1 cellular context compared by ENCODE assay signal in the genomic region with DNA sequence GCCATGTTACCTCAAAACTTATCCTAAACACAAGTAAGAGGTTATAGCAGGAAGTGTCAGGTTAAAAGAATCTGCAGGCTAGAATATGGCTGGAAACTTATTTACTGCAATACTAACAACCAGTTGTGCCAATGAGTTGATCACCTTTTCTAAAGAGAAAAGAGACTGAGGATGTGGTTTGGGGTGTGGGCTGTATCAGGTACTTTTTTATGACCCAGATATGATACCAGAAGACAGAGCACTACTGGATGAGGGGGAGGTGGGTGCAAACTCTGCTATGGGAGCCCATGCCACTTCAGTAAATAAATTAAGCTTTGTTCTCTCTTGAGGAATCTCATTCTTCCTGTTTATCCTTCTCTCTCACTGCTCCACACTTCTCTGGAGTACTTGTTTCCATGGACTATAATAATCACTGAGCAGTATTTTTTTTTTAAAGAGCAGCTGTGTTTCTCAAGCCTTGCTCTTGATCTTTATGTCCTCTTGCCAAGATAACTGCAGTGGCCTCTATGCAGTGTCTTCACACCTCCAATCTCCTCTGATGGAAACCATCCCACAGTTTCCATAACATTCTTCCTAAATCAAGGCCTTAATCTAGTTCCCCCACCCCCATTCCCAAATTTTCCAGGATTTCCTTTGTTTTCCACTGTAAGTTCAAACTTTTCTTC.
TF ChIP-seq lines count a peak whose summit lies in the region.

No MANE protein-coding gene starts in this region.

TF ChIP-seq in WTC11, 78 proteins besides CTCF, POLR2A, EP300 and RAD21 (continued from another document):
- no peak for TF ChIP-seq IRF1 (CRISPR knock-in tag; IDR thresholded peaks at IDR 0.05)
- TF ChIP-seq, protein P1, sequence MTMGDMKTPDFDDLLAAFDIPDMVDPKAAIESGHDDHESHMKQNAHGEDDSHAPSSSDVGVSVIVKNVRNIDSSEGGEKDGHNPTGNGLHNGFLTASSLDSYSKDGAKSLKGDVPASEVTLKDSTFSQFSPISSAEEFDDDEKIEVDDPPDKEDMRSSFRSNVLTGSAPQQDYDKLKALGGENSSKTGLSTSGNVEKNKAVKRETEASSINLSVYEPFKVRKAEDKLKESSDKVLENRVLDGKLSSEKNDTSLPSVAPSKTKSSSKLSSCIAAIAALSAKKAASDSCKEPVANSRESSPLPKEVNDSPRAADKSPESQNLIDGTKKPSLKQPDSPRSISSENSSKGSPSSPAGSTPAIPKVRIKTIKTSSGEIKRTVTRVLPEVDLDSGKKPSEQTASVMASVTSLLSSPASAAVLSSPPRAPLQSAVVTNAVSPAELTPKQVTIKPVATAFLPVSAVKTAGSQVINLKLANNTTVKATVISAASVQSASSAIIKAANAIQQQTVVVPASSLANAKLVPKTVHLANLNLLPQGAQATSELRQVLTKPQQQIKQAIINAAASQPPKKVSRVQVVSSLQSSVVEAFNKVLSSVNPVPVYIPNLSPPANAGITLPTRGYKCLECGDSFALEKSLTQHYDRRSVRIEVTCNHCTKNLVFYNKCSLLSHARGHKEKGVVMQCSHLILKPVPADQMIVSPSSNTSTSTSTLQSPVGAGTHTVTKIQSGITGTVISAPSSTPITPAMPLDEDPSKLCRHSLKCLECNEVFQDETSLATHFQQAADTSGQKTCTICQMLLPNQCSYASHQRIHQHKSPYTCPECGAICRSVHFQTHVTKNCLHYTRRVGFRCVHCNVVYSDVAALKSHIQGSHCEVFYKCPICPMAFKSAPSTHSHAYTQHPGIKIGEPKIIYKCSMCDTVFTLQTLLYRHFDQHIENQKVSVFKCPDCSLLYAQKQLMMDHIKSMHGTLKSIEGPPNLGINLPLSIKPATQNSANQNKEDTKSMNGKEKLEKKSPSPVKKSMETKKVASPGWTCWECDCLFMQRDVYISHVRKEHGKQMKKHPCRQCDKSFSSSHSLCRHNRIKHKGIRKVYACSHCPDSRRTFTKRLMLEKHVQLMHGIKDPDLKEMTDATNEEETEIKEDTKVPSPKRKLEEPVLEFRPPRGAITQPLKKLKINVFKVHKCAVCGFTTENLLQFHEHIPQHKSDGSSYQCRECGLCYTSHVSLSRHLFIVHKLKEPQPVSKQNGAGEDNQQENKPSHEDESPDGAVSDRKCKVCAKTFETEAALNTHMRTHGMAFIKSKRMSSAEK (CRISPR knock-in tag; IDR thresholded peaks at IDR 0.05; ENCODE audit: borderline replicate concordance): no peak
- TF ChIP-seq ELF4 (CRISPR knock-in tag; IDR thresholded peaks at IDR 0.05; ENCODE audit: low read depth): no peak
- no peak for TF ChIP-seq NR2C2 (CRISPR knock-in tag; IDR thresholded peaks at IDR 0.05)
- TF ChIP-seq USF1 (CRISPR knock-in tag; IDR thresholded peaks at IDR 0.05): no peak
- TF ChIP-seq IRF2 (CRISPR knock-in tag; IDR thresholded peaks at IDR 0.05; ENCODE audit: borderline replicate concordance, low read depth): no peak
- no peak for TF ChIP-seq SP1 (CRISPR knock-in tag; conservative IDR thresholded peaks at IDR 0.05)
- no peak for TF ChIP-seq ZNF671 (CRISPR knock-in tag; IDR thresholded peaks at IDR 0.05)
